8 cellular contexts compared by ENCODE assay signal in the genomic region with DNA sequence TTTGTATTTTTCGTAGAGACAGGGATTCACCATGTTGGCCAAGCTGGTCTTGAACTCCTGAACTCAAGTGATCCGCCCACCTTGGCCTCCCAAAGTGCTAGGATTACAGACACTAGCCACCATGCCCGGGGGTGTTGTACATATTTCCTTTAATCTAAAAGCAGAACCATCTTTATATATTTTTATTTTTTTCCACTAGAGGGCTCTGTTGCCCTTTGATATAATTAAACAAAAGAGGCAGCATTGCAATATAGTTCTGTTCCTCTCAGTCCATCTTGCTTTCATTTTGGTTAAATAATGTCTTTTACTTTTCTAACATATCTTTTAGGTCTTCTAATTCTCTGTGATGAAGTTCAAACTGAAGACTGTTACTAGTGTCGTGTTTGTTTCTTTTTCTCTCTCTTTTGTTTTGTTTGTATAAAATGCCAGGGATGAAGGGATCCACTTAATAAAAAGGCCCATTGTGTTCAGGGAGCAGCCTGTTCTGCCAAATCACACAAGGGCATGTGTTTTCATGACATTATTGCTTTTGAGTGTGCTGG. TPM values are rescaled to one million over a fixed set of nuclear protein-coding genes. Genes with fewer than 3 reads are reported as not detected.
A peak's percentile ranks its signal among the peaks of the same experiment; 100 is the strongest.
DNase-seq lines count a peak whose midpoint lies in the region; ATAC-seq and TF ChIP-seq lines count a peak whose summit lies in the region.

No MANE protein-coding gene starts in this region.

- DNase-seq in Caki2 (ENCODE audit: low read depth) (peak; percentile 52), NCI-H460 (ENCODE audit: extremely low read depth, low read depth) (peak; percentile 66), glutamatergic neuron (no peak), psoas muscle (peak in 1 of 2 donors; percentile 19)
- no peak for DNase-seq in activated T-helper 2 cell treated with anti-CD3 and anti-CD28 coated beads, Interferon-gamma antibody, Interleukin-2, Interleukin-4, amounts not matched to agents 10 μg/mL and 5 μg/mL and 100 μg/mL, durations not matched to agents 14 hours and 24 hours and 36 hours (ENCODE audit: low spot score)

- WGBS in psoas muscle, 3 donors: 4 to 9% (median 8%) methylated on average over 4 of the region's 4 CpGs

- in situ Hi-C loops in Caki2 (cut with HindIII; ENCODE audit: low pct_unique_long_range_greater_than_20kb, low sequenced_read_pairs): no loop called here

- intact Hi-C loops in activated T-helper 2 cell treated with anti-CD3 and anti-CD28 coated beads, Interferon-gamma antibody, Interleukin-2, Interleukin-4, amounts not matched to agents 10 μg/mL and 5 μg/mL and 100 μg/mL, durations not matched to agents 14 hours and 24 hours and 36 hours (cut with micrococcal nuclease): loop anchor here (1.0 kb wide), 1 partner anchor 112 kb away; no protein-coding TSS in a partner anchor
- intact Hi-C loops in psoas muscle (cut with DNase I): loop anchor here (5.0 to 10.0 kb wide), 4 partner anchors 114 to 1482 kb away; partner anchors contain the start of gene MAF (in 2 of the 2)

- no peaks in the 10 kb centered on the region for H3K9me3 Mint-ChIP-seq in activated T-helper 2 cell treated with anti-CD3 and anti-CD28 coated beads, Interferon-gamma antibody, Interleukin-2, Interleukin-4, amounts not matched to agents 10 μg/mL and 5 μg/mL and 100 μg/mL, durations not matched to agents 14 hours and 24 hours and 36 hours
- no peaks in the 10 kb centered on the region for H3K9me3 Mint-ChIP-seq in glutamatergic neuron (ENCODE audit: unreplicated experiment)

- no peak overlapping the region for H3K4me3 ChIP-seq in psoas muscle

- no peaks in the 10 kb centered on the region for H3K9me3 ChIP-seq in psoas muscle

- peak; percentile 76 for TF ChIP-seq CTCF in glutamatergic neuron (IDR thresholded peaks at IDR 0.05; ENCODE audit: partially characterized antibody, unreplicated experiment)
- TF ChIP-seq CTCF in psoas muscle (IDR thresholded peaks at IDR 0.05): peak; percentile 61

- no peak overlapping the region for H3K27ac ChIP-seq in psoas muscle

- peaks cover 0 to 9% of the 10 kb centered on the region in 2 donors for H3K36me3 ChIP-seq in psoas muscle (ENCODE audit: insufficient read depth in 1 of 2, low read depth in 1 of 2)

- peak overlapping the region; percentile 75 for H3K27ac Mint-ChIP-seq in activated T-helper 2 cell treated with anti-CD3 and anti-CD28 coated beads, Interferon-gamma antibody, Interleukin-2, Interleukin-4, amounts not matched to agents 10 μg/mL and 5 μg/mL and 100 μg/mL, durations not matched to agents 14 hours and 24 hours and 36 hours
- H3K27ac Mint-ChIP-seq in glutamatergic neuron (ENCODE audit: unreplicated experiment): peak overlapping the region; percentile 79

- H3K4me1 Mint-ChIP-seq in activated T-helper 2 cell treated with anti-CD3 and anti-CD28 coated beads, Interferon-gamma antibody, Interleukin-2, Interleukin-4, amounts not matched to agents 10 μg/mL and 5 μg/mL and 100 μg/mL, durations not matched to agents 14 hours and 24 hours and 36 hours (ENCODE audit: low read depth): peaks cover 2% of the 10 kb centered on the region
- peaks cover 3% of the 10 kb centered on the region for H3K4me1 Mint-ChIP-seq in glutamatergic neuron (ENCODE audit: low read depth, unreplicated experiment)

- H3K4me3 Mint-ChIP-seq in activated T-helper 2 cell treated with anti-CD3 and anti-CD28 coated beads, Interferon-gamma antibody, Interleukin-2, Interleukin-4, amounts not matched to agents 10 μg/mL and 5 μg/mL and 100 μg/mL, durations not matched to agents 14 hours and 24 hours and 36 hours (ENCODE audit: low read depth): no peak overlapping the region
- no peak overlapping the region for H3K4me3 Mint-ChIP-seq in glutamatergic neuron (ENCODE audit: unreplicated experiment)

- ATAC-seq in GM18909 (IDR thresholded peaks at IDR 0.05; ENCODE audit: poor library complexity, unreplicated experiment) (peak; percentile 83), HG03354 (IDR thresholded peaks at IDR 0.05; ENCODE audit: poor library complexity, severe bottlenecking, unreplicated experiment) (peak; percentile 93), psoas muscle (peak; percentile 53 to 89 (median 64)), HG03097 (IDR thresholded peaks at IDR 0.05; ENCODE audit: low FRiP score, unreplicated experiment) (no peak)

- H3K4me1 ChIP-seq in psoas muscle: peaks cover 10% of the 10 kb centered on the region

- no peaks in the 10 kb centered on the region for H3K27me3 Mint-ChIP-seq in activated T-helper 2 cell treated with anti-CD3 and anti-CD28 coated beads, Interferon-gamma antibody, Interleukin-2, Interleukin-4, amounts not matched to agents 10 μg/mL and 5 μg/mL and 100 μg/mL, durations not matched to agents 14 hours and 24 hours and 36 hours (ENCODE audit: low read depth)
- H3K27me3 Mint-ChIP-seq in glutamatergic neuron (ENCODE audit: unreplicated experiment): no peaks in the 10 kb centered on the region

- peaks cover 4% of the 10 kb centered on the region for H3K36me3 Mint-ChIP-seq in activated T-helper 2 cell treated with anti-CD3 and anti-CD28 coated beads, Interferon-gamma antibody, Interleukin-2, Interleukin-4, amounts not matched to agents 10 μg/mL and 5 μg/mL and 100 μg/mL, durations not matched to agents 14 hours and 24 hours and 36 hours (ENCODE audit: low read depth)
- H3K36me3 Mint-ChIP-seq in glutamatergic neuron (ENCODE audit: unreplicated experiment): no peaks in the 10 kb centered on the region

- no peaks in the 10 kb centered on the region for H3K27me3 ChIP-seq in psoas muscle (ENCODE audit: insufficient read depth in 3 of 3, low read length in 2 of 3)

RNA-seq across cellular contexts. Expression of gene WWOX, which starts 23.4 kb away (rescaled TPM):
- 6.3 and 15.1 TPM in 2 replicates for total RNA-seq in Caki2 (2014; rRNA removed; shearing (Covaris generic); ENCODE audit: low replicate concordance)
- 9.8 and 11.1 TPM in 2 replicates for total RNA-seq in NCI-H460 (2014; rRNA removed; shearing (Covaris generic))
- 13.4 and 26.2 TPM in 2 replicates for polyA plus RNA-seq in NCI-H460 (2014; cell fraction: nucleus; rRNA removed)
- 15.7 and 19.0 TPM in 2 replicates for total RNA-seq in activated T-helper 2 cell treated with anti-CD3 and anti-CD28 coated beads, Interferon-gamma antibody, Interleukin-2, Interleukin-4, amounts not matched to agents 10 μg/mL and 5 μg/mL and 100 μg/mL, durations not matched to agents 14 hours and 24 hours and 36 hours
- total RNA-seq in glutamatergic neuron (ENCODE audit: unreplicated experiment): 10.3 TPM
- 1 to 10 TPM; 3.7 to 6.6 (median 5.5) TPM for total RNA-seq in psoas muscle
- 1 to 10 TPM; 3.1 to 5.8 (median 3.8) TPM for polyA plus RNA-seq in psoas muscle

Comparison
In these comparisons a context has a peak if more than half of its experiments do, and no peak if none do; other contexts are left out.
1. DNase-seq: peak in Caki2 (single experiment) and NCI-H460 (single experiment); none in activated T-helper 2 cell treated with anti-CD3 and anti-CD28 coated beads, Interferon-gamma antibody, Interleukin-2, Interleukin-4, amounts not matched to agents 10 μg/mL and 5 μg/mL and 100 μg/mL, durations not matched to agents 14 hours and 24 hours and 36 hours (single experiment) and glutamatergic neuron (single experiment).